In genomic region chr3:167241048-167241845, GRCh38 we compare ENCODE assay signal across 25 cellular contexts.
A peak's percentile ranks its signal among the peaks of the same experiment; 100 is the strongest.
DNase-seq lines count a peak whose midpoint lies in the region; ATAC-seq, FAIRE-seq and TF ChIP-seq lines count a peak whose summit lies in the region.
"Had no signal": no experiment of that assay in that cellular context is flagged by ENCODE, and none has a peak within 500 bp of the region (broad histone marks: within the 10 kb centered on the region; RNA-seq: fewer than 3 reads in every experiment).

No MANE protein-coding gene starts in this region.

- H3K9me3 ChIP-seq in osteoblast (ENCODE audit: low read depth, low read length) (no peaks in the 10 kb centered on the region), neural progenitor cell (ENCODE audit: low read depth) (no peaks in the 10 kb centered on the region)
- H3K9me3 ChIP-seq: A549, MG63 had no signal

- no peak overlapping the region for H3K4me3 Mint-ChIP-seq in GM23338
- H3K4me3 Mint-ChIP-seq in glutamatergic neuron (ENCODE audit: unreplicated experiment), result peak overlapping the region; percentile 26
- H3K4me3 Mint-ChIP-seq in neural progenitor cell, result no peak overlapping the region
- H3K4me3 Mint-ChIP-seq: CD4-positive, alpha-beta T cell; T-cell had no signal

- TF ChIP-seq CTCF in GM23338 (conservative IDR thresholded peaks at IDR 0.05; ENCODE audit: low read depth in 2 of 2) (no peak), glutamatergic neuron (IDR thresholded peaks at IDR 0.05; ENCODE audit: partially characterized antibody, unreplicated experiment) (no peak), osteoblast (IDR thresholded peaks at IDR 0.05; ENCODE audit: extremely low read depth, low read depth, low read length) (no peak), neural progenitor cell (IDR thresholded peaks at IDR 0.05) (no peak)

- no peak overlapping the region for H3K9ac ChIP-seq in neural progenitor cell
- H3K9ac ChIP-seq: BLaER1 treated with 17β-estradiol and CSF1 and Interleukin-3, amounts not matched to agents 10 nM and 100 nM had no signal

- DNase-seq in GM23338 (ENCODE audit: low spot score), result peak; percentile 34
- DNase-seq in HTR-8/SVneo (ENCODE audit: insufficient read length, low spot score), result peak; percentile 3
- peak; percentile 77 for DNase-seq in NCI-H69 (lab: John Stamatoyannopoulos, UW)
- DNase-seq in glutamatergic neuron, result no peak
- no peak for DNase-seq in OCI-M1 (lab: John Stamatoyannopoulos, UW)
- DNase-seq in osteoblast (ENCODE audit: insufficient read length, low spot score, missing footprints), result no peak
- DNase-seq in neural progenitor cell (ENCODE audit: low spot score), result no peak
- no peak for DNase-seq in T-helper 1 cell
- DNase-seq: AML-193; CD4-positive, alpha-beta T cell; COR-L47; DMS53; GOT3; KBM-7; MG63; NCI-H1436; NCI-H2107; NCI-H524; NCI-H774; PC-9; Right ventricle myocardium superior; T-cell had no signal

- H4K20me1 ChIP-seq in GM23338 (replicated peaks; ENCODE audit: insufficient read depth) (no peaks in the 10 kb centered on the region), osteoblast (ENCODE audit: insufficient read depth, low read length) (no peaks in the 10 kb centered on the region), neural progenitor cell (ENCODE audit: low read depth) (no peaks in the 10 kb centered on the region)
- H4K20me1 ChIP-seq: BLaER1 treated with 17β-estradiol and CSF1 and Interleukin-3, amounts not matched to agents 10 nM and 100 nM had no signal

- H3K27ac ChIP-seq in GM23338 (ENCODE audit: low read depth) (peak overlapping the region; percentile 43; the same call in 1 of the 2 replicates), osteoblast (ENCODE audit: low read depth, low read length) (no peak overlapping the region), neural progenitor cell (no peak overlapping the region)
- H3K27ac ChIP-seq: A549; BLaER1 treated with 17β-estradiol and CSF1 and Interleukin-3, amounts not matched to agents 10 nM and 100 nM; PC-9 had no signal

- H3K27me3 Mint-ChIP-seq in GM23338 (ENCODE audit: insufficient read depth, low read depth, poor library complexity), result no peaks in the 10 kb centered on the region
- H3K27me3 Mint-ChIP-seq in glutamatergic neuron (ENCODE audit: unreplicated experiment), result no peaks in the 10 kb centered on the region
- H3K27me3 Mint-ChIP-seq in neural progenitor cell (ENCODE audit: insufficient read depth, low read depth), result no peaks in the 10 kb centered on the region
- H3K27me3 Mint-ChIP-seq: CD4-positive, alpha-beta T cell; T-cell had no signal

- H3K36me3 Mint-ChIP-seq in GM23338 (ENCODE audit: low read depth), result peaks cover 3% of the 10 kb centered on the region; the same call in 2 of the 3 replicates
- H3K36me3 Mint-ChIP-seq in glutamatergic neuron (ENCODE audit: unreplicated experiment), result no peaks in the 10 kb centered on the region
- no peaks in the 10 kb centered on the region for H3K36me3 Mint-ChIP-seq in neural progenitor cell
- H3K36me3 Mint-ChIP-seq: T-cell had no signal

- ATAC-seq in GM23338, result peak; percentile 82
- ATAC-seq: A549, T-cell had no signal

- no peaks in the 10 kb centered on the region for H3K36me3 ChIP-seq in GM23338 (ENCODE audit: insufficient read depth)
- no peaks in the 10 kb centered on the region for H3K36me3 ChIP-seq in osteoblast (ENCODE audit: insufficient read depth, low read length)
- no peaks in the 10 kb centered on the region for H3K36me3 ChIP-seq in neural progenitor cell
- H3K36me3 ChIP-seq: BLaER1 treated with 17β-estradiol and CSF1 and Interleukin-3, amounts not matched to agents 10 nM and 100 nM; MG63 had no signal

- H3K79me2 ChIP-seq in GM23338 (replicated peaks; ENCODE audit: insufficient read depth) (no peaks in the 10 kb centered on the region), osteoblast (ENCODE audit: insufficient read depth, low read length) (no peaks in the 10 kb centered on the region), neural progenitor cell (ENCODE audit: low read depth) (no peaks in the 10 kb centered on the region)

- H3K4me3 ChIP-seq in GM23338 (no peak overlapping the region), osteoblast (ENCODE audit: insufficient read depth, low read length) (no peak overlapping the region), neural progenitor cell (no peak overlapping the region)
- H3K4me3 ChIP-seq: A549; BLaER1 treated with 17β-estradiol and CSF1 and Interleukin-3, amounts not matched to agents 10 nM and 100 nM; MG63; PC-9 had no signal

- H2AFZ ChIP-seq in GM23338, result no peak overlapping the region
- H2AFZ ChIP-seq in osteoblast (ENCODE audit: low read length), result no peak overlapping the region
- no peak overlapping the region for H2AFZ ChIP-seq in neural progenitor cell (replicated peaks)
- H2AFZ ChIP-seq: PC-9 had no signal

- H3K9me2 ChIP-seq in GM23338 (ENCODE audit: insufficient read depth), result no peaks in the 10 kb centered on the region

- peaks cover 22% of the 10 kb centered on the region for H3K4me1 ChIP-seq in GM23338 (ENCODE audit: insufficient read depth)
- H3K4me1 ChIP-seq in osteoblast (ENCODE audit: insufficient read depth, low read length), result no peaks in the 10 kb centered on the region
- H3K4me1 ChIP-seq in neural progenitor cell, result no peaks in the 10 kb centered on the region
- H3K4me1 ChIP-seq: A549; BLaER1 treated with 17β-estradiol and CSF1 and Interleukin-3, amounts not matched to agents 10 nM and 100 nM had no signal

- no peak for FAIRE-seq in HTR-8/SVneo (lab: Jason Lieb, UNC)
- FAIRE-seq: A549, G401.6 had no signal

- no peaks in the 10 kb centered on the region for H3K9me3 Mint-ChIP-seq in GM23338
- H3K9me3 Mint-ChIP-seq in glutamatergic neuron (ENCODE audit: unreplicated experiment), result no peaks in the 10 kb centered on the region
- H3K9me3 Mint-ChIP-seq in neural progenitor cell, result no peaks in the 10 kb centered on the region
- H3K9me3 Mint-ChIP-seq: CD4-positive, alpha-beta T cell had no signal

- H3K27me3 ChIP-seq in GM23338 (ENCODE audit: insufficient read depth), result no peaks in the 10 kb centered on the region
- H3K27me3 ChIP-seq in osteoblast (ENCODE audit: insufficient read depth, low read length), result no peaks in the 10 kb centered on the region
- no peaks in the 10 kb centered on the region for H3K27me3 ChIP-seq in neural progenitor cell
- H3K27me3 ChIP-seq: BLaER1 treated with 17β-estradiol and CSF1 and Interleukin-3, amounts not matched to agents 10 nM and 100 nM; MG63 had no signal

- H3K4me2 ChIP-seq in GM23338 (peak overlapping the region; percentile 10), osteoblast (ENCODE audit: insufficient read depth, low read length) (no peak overlapping the region), neural progenitor cell (no peak overlapping the region)
- H3K4me2 ChIP-seq: A549; BLaER1 treated with 17β-estradiol and CSF1 and Interleukin-3, amounts not matched to agents 10 nM and 100 nM; PC-9 had no signal

- H3K4me1 Mint-ChIP-seq in GM23338 (peaks cover 19% of the 10 kb centered on the region), glutamatergic neuron (ENCODE audit: low read depth, unreplicated experiment) (peaks cover 16% of the 10 kb centered on the region), neural progenitor cell (no peaks in the 10 kb centered on the region)
- H3K4me1 Mint-ChIP-seq: T-cell had no signal

- peak overlapping the region; percentile 66 for H3K27ac Mint-ChIP-seq in GM23338
- peak overlapping the region; percentile 75 for H3K27ac Mint-ChIP-seq in glutamatergic neuron (ENCODE audit: unreplicated experiment)
- no peak overlapping the region for H3K27ac Mint-ChIP-seq in neural progenitor cell
- H3K27ac Mint-ChIP-seq: CD4-positive, alpha-beta T cell; T-cell had no signal

- H3F3A ChIP-seq in GM23338 (replicated peaks; ENCODE audit: low read depth) (no peaks in the 10 kb centered on the region), neural progenitor cell (ENCODE audit: low read depth) (no peaks in the 10 kb centered on the region)

TF ChIP-seq in GM23338, 12 proteins besides CTCF, POLR2A, EP300 and RAD21 (continues in another document):
- TF ChIP-seq ZNF331 (CRISPR knock-in tag; IDR thresholded peaks at IDR 0.05; ENCODE audit: low read depth), result no peak
- TF ChIP-seq JUNB (IDR thresholded peaks at IDR 0.05; ENCODE audit: unreplicated experiment), result no peak
- TF ChIP-seq STAT1 (IDR thresholded peaks at IDR 0.05; ENCODE audit: unreplicated experiment), result no peak
- no peak for TF ChIP-seq CREB1 (CRISPR knock-in tag; IDR thresholded peaks at IDR 0.05; ENCODE audit: low read depth)
- no peak for TF ChIP-seq ETS1 (IDR thresholded peaks at IDR 0.05)

Comparison
In these comparisons a context has a peak if more than half of its experiments do, and no peak if none do; other contexts are left out.
1. DNase-seq: peak in GM23338 (single experiment), HTR-8/SVneo (single experiment) and NCI-H69 (single experiment); none in glutamatergic neuron (single experiment), OCI-M1 (single experiment), osteoblast (single experiment), neural progenitor cell (single experiment) and T-helper 1 cell (0 of 5).